Comparison of ENCODE assay signal across 8 cellular contexts in genomic region chr14:81453166-81453766, GRCh38. TPM values are rescaled to one million over a fixed set of nuclear protein-coding genes. Genes with fewer than 3 reads are reported as not detected.
A peak's percentile ranks its signal among the peaks of the same experiment; 100 is the strongest.
DNase-seq lines count a peak whose midpoint lies in the region; ATAC-seq and TF ChIP-seq lines count a peak whose summit lies in the region.

No MANE protein-coding gene starts in this region.

- peak overlapping the region; percentile 41; the same call in 1 of the 2 replicates for H3K4me2 ChIP-seq in OCI-LY7 (ENCODE audit: low read length)

- H3K27me3 Mint-ChIP-seq in activated naive CD4-positive, alpha-beta T cell treated with anti-CD3 and anti-CD28 coated beads, Interleukin-2, amount 10 ng/mL, durations not matched to agents 7 days and 5 days: peaks cover 29% of the 10 kb centered on the region

- peaks cover 22% of the 10 kb centered on the region for H3K4me1 ChIP-seq in OCI-LY7 (ENCODE audit: insufficient read depth, low read length, poor library complexity, severe bottlenecking)

- no peaks in the 10 kb centered on the region for H3K36me3 Mint-ChIP-seq in activated naive CD4-positive, alpha-beta T cell treated with anti-CD3 and anti-CD28 coated beads, Interleukin-2, amount 10 ng/mL, durations not matched to agents 7 days and 5 days

- no peak overlapping the region for H3K27ac ChIP-seq in OCI-LY7 (ENCODE audit: low read depth, low read length, poor library complexity, severe bottlenecking)

- H3K27ac Mint-ChIP-seq in activated naive CD4-positive, alpha-beta T cell treated with anti-CD3 and anti-CD28 coated beads, Interleukin-2, amount 10 ng/mL, durations not matched to agents 7 days and 5 days: no peak overlapping the region

- peak; percentile 27 for DNase-seq in DMS114 treated with DMSO at 0.1 percent for 48 hours (lab: John Stamatoyannopoulos, UW; ENCODE audit: unreplicated experiment)
- peak; percentile 40 for DNase-seq in HK-2 (ENCODE audit: unreplicated experiment)
- peak; percentile 66 for DNase-seq in OCI-LY7 (ENCODE audit: low spot score)
- peak; percentile 62 for DNase-seq in activated naive CD4-positive, alpha-beta T cell treated with anti-CD3 and anti-CD28 coated beads, Interleukin-2, amount 10 ng/mL, durations not matched to agents 7 days and 5 days
- peak in 40 of 42 donors; percentile 39 to 88 (median 69) for DNase-seq in head of caudate nucleus
- DNase-seq in putamen (ENCODE audit: low spot score): peak; percentile 41
- no peak for DNase-seq in OCI-M2 (lab: John Stamatoyannopoulos, UW; ENCODE audit: unreplicated experiment)

- no peaks in the 10 kb centered on the region for H3K9me3 Mint-ChIP-seq in activated naive CD4-positive, alpha-beta T cell treated with anti-CD3 and anti-CD28 coated beads, Interleukin-2, amount 10 ng/mL, durations not matched to agents 7 days and 5 days

- ATAC-seq in GM19468 (IDR thresholded peaks at IDR 0.05; ENCODE audit: extremely low read depth, unreplicated experiment): peak; percentile 43

- BruUV-seq in OCI-LY7 (replicated peaks; lab: Mats Ljungman, UMichigan): no TSS peak

- no peaks in the 10 kb centered on the region for H3K9me3 ChIP-seq in OCI-LY7 (ENCODE audit: low read length)

- H3K36me3 ChIP-seq in OCI-LY7 (ENCODE audit: insufficient read depth, low read length): no peaks in the 10 kb centered on the region

- peak overlapping the region; percentile 82; the same call in 1 of the 2 replicates for H2AFZ ChIP-seq in OCI-LY7 (ENCODE audit: low read length)

- H4K20me1 ChIP-seq in OCI-LY7 (ENCODE audit: insufficient read depth, low read length): no peaks in the 10 kb centered on the region

- intact Hi-C loops in OCI-LY7 (cut with micrococcal nuclease; ENCODE audit: unreplicated experiment) (loop anchor here (1.0 kb wide), 1 partner anchor 184 kb away; no protein-coding TSS in a partner anchor), head of caudate nucleus (cut with DNase I) (loop anchor here (2.0 kb wide), 1 partner anchor 184 kb away; no protein-coding TSS in a partner anchor)

- no peaks in the 10 kb centered on the region for H3K9me2 ChIP-seq in OCI-LY7 (ENCODE audit: insufficient read depth, low read length)

- CTCF ChIA-PET in OCI-LY7 (lab: Charles Lee; ENCODE audit: unreplicated experiment): interaction anchor here (0.7 to 1.4 kb wide), 3 partner anchors 9 to 184 kb away, joined by 3 to 4 read pairs (median 4); no protein-coding TSS in a partner anchor
- CTCF ChIA-PET in activated naive CD4-positive, alpha-beta T cell treated with anti-CD3 and anti-CD28 coated beads, Interleukin-2, amount 10 ng/mL, durations not matched to agents 7 days and 5 days (lab: Charles Lee): interaction anchor here (0.6 to 7.6 kb wide), 11 partner anchors 9 to 456 kb away, joined by 3 to 105 read pairs (median 5); no protein-coding TSS in a partner anchor

- H3K4me3 Mint-ChIP-seq in activated naive CD4-positive, alpha-beta T cell treated with anti-CD3 and anti-CD28 coated beads, Interleukin-2, amount 10 ng/mL, durations not matched to agents 7 days and 5 days: no peak overlapping the region

- H3K79me2 ChIP-seq in OCI-LY7 (ENCODE audit: insufficient read depth, low read depth, low read length): no peaks in the 10 kb centered on the region

- no peak overlapping the region for H3K4me3 ChIP-seq in OCI-LY7 (ENCODE audit: low read depth, low read length, poor library complexity, severe bottlenecking)

- peaks cover 7% of the 10 kb centered on the region for H3K4me1 Mint-ChIP-seq in activated naive CD4-positive, alpha-beta T cell treated with anti-CD3 and anti-CD28 coated beads, Interleukin-2, amount 10 ng/mL, durations not matched to agents 7 days and 5 days

- peak; percentile 91 for TF ChIP-seq CTCF in OCI-LY7 (conservative IDR thresholded peaks at IDR 0.05; ENCODE audit: low read length)

- POLR2A ChIA-PET in OCI-LY7 (lab: Charles Lee): interaction anchor here (0.6 to 1.5 kb wide), 6 partner anchors 9 to 234 kb away, joined by 3 to 4 read pairs (median 4); no protein-coding TSS in a partner anchor

RNA-seq across cellular contexts. Expression of gene STON2, which starts 53.1 kb away (rescaled TPM):
- total RNA-seq in OCI-LY7 (2014; rRNA removed; shearing (Covaris generic)): 0.25 and 0.28 TPM in 2 replicates
- total RNA-seq in OCI-LY7 (2022): not detected in 2 replicates
